ENCODE assay signal across 18 cellular contexts in genomic region chr16:89884041-89884421, GRCh38. TPM values are rescaled to one million over a fixed set of nuclear protein-coding genes. Genes with fewer than 3 reads are reported as not detected.
"Had no signal": no experiment of that assay in that cellular context is flagged by ENCODE, and none has a peak within 500 bp of the region (broad histone marks: within the 10 kb centered on the region; RNA-seq: fewer than 3 reads in every experiment).

No MANE protein-coding gene starts in this region.

- H3K4me1 Mint-ChIP-seq: activated CD8-positive, alpha-beta memory T cell treated with anti-CD3 and anti-CD28 coated beads, Interleukin-2, amount 10 ng/mL, durations not matched to agents 7 days and 5 days; activated naive CD8-positive, alpha-beta T cell treated with anti-CD3 and anti-CD28 coated beads for 36 hours; brain had no signal

- H3K27ac Mint-ChIP-seq: activated CD4-positive, alpha-beta memory T cell treated with anti-CD3 and anti-CD28 coated beads for 36 hours; activated CD8-positive, alpha-beta memory T cell treated with anti-CD3 and anti-CD28 coated beads, Interleukin-2, amount 10 ng/mL, durations not matched to agents 7 days and 5 days; activated naive CD8-positive, alpha-beta T cell treated with anti-CD3 and anti-CD28 coated beads for 36 hours; natural killer cell treated with Interleukin-12 subunit alpha and Interleukin-12 subunit beta and Interleukin-15 and Interleukin-18, amount 100 ng/mL, for 72 hours had no signal

- ATAC-seq: activated CD4-positive, CD25-positive, alpha-beta regulatory T cell treated with anti-CD3 and anti-CD28 coated beads, Interleukin-2, amount 50 U/mL, for 24 hours; activated CD8-positive, alpha-beta memory T cell treated with anti-CD3 and anti-CD28 coated beads, Interleukin-2, amount 10 ng/mL, durations not matched to agents 7 days and 5 days; stimulated activated naive CD8-positive, alpha-beta T cell treated with anti-CD3 and anti-CD28 coated beads, Interleukin-15, amount 100 ng/mL, for 72 hours had no signal

- DNase-seq: activated CD4-positive, alpha-beta memory T cell treated with anti-CD3 and anti-CD28 coated beads for 36 hours; activated CD8-positive, alpha-beta memory T cell treated with anti-CD3 and anti-CD28 coated beads, Interleukin-2, amount 10 ng/mL, durations not matched to agents 7 days and 5 days; activated gamma-delta T cell; activated naive CD8-positive, alpha-beta T cell treated with anti-CD3 and anti-CD28 coated beads for 36 hours; activated T-cell treated with anti-CD3 and anti-CD28 coated beads, Interleukin-2, amount 50 U/mL, for 1 hour; amygdala; dorsolateral prefrontal cortex; islet precursor cell; occipital lobe; psoas muscle; right lobe of liver; stimulated activated naive CD8-positive, alpha-beta T cell treated with anti-CD3 and anti-CD28 coated beads, Interleukin-15, amount 100 ng/mL, for 72 hours; SW 1271; upper lobe of left lung had no signal

- H3K27ac ChIP-seq: hepatocyte, psoas muscle, right lobe of liver, upper lobe of left lung had no signal

- H3K27me3 Mint-ChIP-seq: activated CD4-positive, alpha-beta memory T cell treated with anti-CD3 and anti-CD28 coated beads for 36 hours; activated CD8-positive, alpha-beta memory T cell treated with anti-CD3 and anti-CD28 coated beads, Interleukin-2, amount 10 ng/mL, durations not matched to agents 7 days and 5 days; activated naive CD8-positive, alpha-beta T cell treated with anti-CD3 and anti-CD28 coated beads for 36 hours; brain; natural killer cell treated with Interleukin-12 subunit alpha and Interleukin-12 subunit beta and Interleukin-15 and Interleukin-18, amount 100 ng/mL, for 72 hours; stimulated activated naive CD8-positive, alpha-beta T cell treated with anti-CD3 and anti-CD28 coated beads, Interleukin-15, amount 100 ng/mL, for 72 hours had no signal

- H3K9me3 Mint-ChIP-seq: activated CD4-positive, alpha-beta memory T cell treated with anti-CD3 and anti-CD28 coated beads for 36 hours; activated naive CD8-positive, alpha-beta T cell treated with anti-CD3 and anti-CD28 coated beads for 36 hours; brain; natural killer cell treated with Interleukin-12 subunit alpha and Interleukin-12 subunit beta and Interleukin-15 and Interleukin-18, amount 100 ng/mL, for 72 hours; stimulated activated naive CD8-positive, alpha-beta T cell treated with anti-CD3 and anti-CD28 coated beads, Interleukin-15, amount 100 ng/mL, for 72 hours had no signal

- H3K4me3 Mint-ChIP-seq: activated CD4-positive, alpha-beta memory T cell treated with anti-CD3 and anti-CD28 coated beads for 36 hours; activated CD8-positive, alpha-beta memory T cell treated with anti-CD3 and anti-CD28 coated beads, Interleukin-2, amount 10 ng/mL, durations not matched to agents 7 days and 5 days; activated naive CD8-positive, alpha-beta T cell treated with anti-CD3 and anti-CD28 coated beads for 36 hours; brain; natural killer cell treated with Interleukin-12 subunit alpha and Interleukin-12 subunit beta and Interleukin-15 and Interleukin-18, amount 100 ng/mL, for 72 hours; stimulated activated naive CD8-positive, alpha-beta T cell treated with anti-CD3 and anti-CD28 coated beads, Interleukin-15, amount 100 ng/mL, for 72 hours had no signal

RNA-seq across cellular contexts. Expression of gene TUBB3, which starts 39.1 kb away (rescaled TPM):
- total RNA-seq: activated naive CD8-positive, alpha-beta T cell treated with anti-CD3 and anti-CD28 coated beads for 36 hours had no signal
